In the genomic region with DNA sequence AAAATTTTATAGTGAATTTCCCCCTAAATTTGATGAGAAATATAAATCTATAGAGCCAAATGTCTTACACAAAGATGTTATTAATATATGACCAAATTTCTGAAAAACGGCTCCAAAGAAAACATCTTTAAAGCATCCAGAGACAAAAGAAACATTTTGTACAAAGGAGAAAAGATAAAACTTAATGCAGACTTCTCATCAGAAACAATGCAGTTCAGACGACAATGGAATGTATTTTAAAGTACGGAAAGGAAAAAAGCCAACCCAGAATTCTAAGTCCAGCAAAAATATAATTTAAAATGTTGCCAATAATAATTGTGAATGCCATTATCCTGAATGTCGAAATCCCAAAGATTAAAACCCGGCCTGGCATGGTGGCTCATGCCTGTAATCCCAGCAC, we compare ENCODE assay signal across 37 cellular contexts.
DNase-seq lines count a peak whose midpoint lies in the region; ATAC-seq, FAIRE-seq and TF ChIP-seq lines count a peak whose summit lies in the region.
"Had no signal": no experiment of that assay in that cellular context is flagged by ENCODE, and none has a peak within 500 bp of the region (broad histone marks: within the 10 kb centered on the region; RNA-seq: fewer than 3 reads in every experiment).

No MANE protein-coding gene starts in this region.

- no peaks in the 10 kb centered on the region for H4K20me1 ChIP-seq in HepG2 (ENCODE audit: insufficient read depth, low read length)
- no peaks in the 10 kb centered on the region for H4K20me1 ChIP-seq in K562 (replicated peaks; ENCODE audit: control insufficient read depth, insufficient read depth, low read length)
- H4K20me1 ChIP-seq: BLaER1; BLaER1 treated with 17β-estradiol and CSF1 and Interleukin-3, amounts not matched to agents 10 nM and 100 nM had no signal

- H3K27ac Mint-ChIP-seq in WTC11 = no peak overlapping the region
- H3K27ac Mint-ChIP-seq: B cell; CD14-positive monocyte; CD4-positive, alpha-beta memory T cell; CD4-positive, alpha-beta T cell; CD4-positive, CD25-positive, alpha-beta regulatory T cell; CD8-positive, alpha-beta memory T cell; CD8-positive, alpha-beta T cell had no signal

- H3K27me3 ChIP-seq in HepG2 (ENCODE audit: control insufficient read depth in 1 of 2, insufficient read depth in 2 of 2, low read length in 2 of 2) (no peaks in the 10 kb centered on the region; a peak in 1 of 5 replicates), right lobe of liver (no peaks in the 10 kb centered on the region), K562 (ENCODE audit: control insufficient read depth in 2 of 2, insufficient read depth in 2 of 2, low read length in 2 of 2) (peaks cover 10 to 22% of the 10 kb centered on the region in 2 experiments; a peak in 4 of 5 replicates)
- H3K27me3 ChIP-seq: BE2C; BLaER1; BLaER1 treated with 17β-estradiol and CSF1 and Interleukin-3, amounts not matched to agents 10 nM and 100 nM had no signal

- no peak for TF ChIP-seq CTCF in HepG2 (CRISPR knock-in tag; IDR thresholded peaks at IDR 0.05)
- TF ChIP-seq CTCF in right lobe of liver (IDR thresholded peaks at IDR 0.05) = no peak
- no peak for TF ChIP-seq CTCF in HEK293 (tag by site-specific recombination; IDR thresholded peaks at IDR 0.05)
- no peak for TF ChIP-seq CTCF in WTC11 (IDR thresholded peaks at IDR 0.05)
- no peak for TF ChIP-seq CTCF in K562 (IDR thresholded peaks at IDR 0.05 in 2 of 3, conservative IDR thresholded peaks at IDR 0.05 in 1 of 3; ENCODE audit: insufficient read depth in 2 of 3, low read depth in 1 of 3, low read length in 3 of 3)

- in situ Hi-C loops in HepG2 (cut with HindIII; ENCODE audit: extremely low pct_ligation_motif_present, low pct_unique_long_range_greater_than_20kb) = no loop called here
- in situ Hi-C loops in K562 (cut with MboI) = no loop called here

- H3K4me1 ChIP-seq in HepG2 (ENCODE audit: insufficient read depth, low read length) (no peaks in the 10 kb centered on the region), right lobe of liver (no peaks in the 10 kb centered on the region), HEK293 (ENCODE audit: control insufficient read depth, insufficient read depth, low read length) (no peaks in the 10 kb centered on the region), K562 (replicated peaks in 1 of 2; ENCODE audit: control insufficient read depth in 2 of 2, insufficient read depth in 2 of 2, low read length in 2 of 2) (no peaks in the 10 kb centered on the region)
- H3K4me1 ChIP-seq: A549; BE2C; BLaER1; BLaER1 treated with 17β-estradiol and CSF1 and Interleukin-3, amounts not matched to agents 10 nM and 100 nM; Caco-2 had no signal

- TF ChIP-seq EP300 in HepG2 (IDR thresholded peaks at IDR 0.05; ENCODE audit: low read depth in 2 of 2, low read length in 2 of 2) (no peak), HepG2 (CRISPR knock-in tag; IDR thresholded peaks at IDR 0.05; ENCODE audit: borderline replicate concordance) (no peak), K562 (IDR thresholded peaks at IDR 0.05; ENCODE audit: low read length) (no peak)

- no peak for DNase-seq in HepG2 (ENCODE audit: low spot score)
- DNase-seq in right lobe of liver = no peak
- no peak for DNase-seq in WTC11 (ENCODE audit: low spot score)
- no peak for DNase-seq in K562 (ENCODE audit: extremely low read depth in 1 of 4, low spot score in 3 of 4)
- DNase-seq in GM03348 (ENCODE audit: low spot score) = no peak
- DNase-seq in urothelium cell line (ENCODE audit: low spot score) = no peak
- no peak for DNase-seq in NCI-H2196 (lab: John Stamatoyannopoulos, UW; ENCODE audit: unreplicated experiment)
- DNase-seq: 8988T; ACHN; AML-193; BE2C; C1 segment of cervical spinal cord; Caco-2; Calu3; CD4-positive, alpha-beta memory T cell; CD4-positive, alpha-beta T cell; CD4-positive, CD25-positive, alpha-beta regulatory T cell; CD8-positive, alpha-beta memory T cell; CD8-positive, alpha-beta T cell; COR-L47; DMS 273 treated with DMSO at 0.1 percent for 48 hours; DMS153; DMS53; DMS79; DMS79 treated with DMSO at 0.1 percent for 48 hours; DND-41; EL had no signal

- ATAC-seq in HepG2 (no peak), right lobe of liver (no peak), WTC11 (no peak), K562 (no peak)
- ATAC-seq: A549; CD8-positive, alpha-beta T cell had no signal

- BruUV-seq in HepG2 (replicated peaks; lab: Mats Ljungman, UMichigan) (no TSS peak), K562 (replicated peaks; lab: Mats Ljungman, UMichigan) (no TSS peak)

- H3K27ac ChIP-seq in HepG2 (ENCODE audit: extremely low read length, insufficient read depth, low read length) (no peak overlapping the region), right lobe of liver (no peak overlapping the region), HEK293 (ENCODE audit: extremely low read depth, low read depth, low read length) (no peak overlapping the region), K562 (ENCODE audit: extremely low read depth, low read depth, low read length) (no peak overlapping the region)
- H3K27ac ChIP-seq: 22Rv1; A549; BLaER1; BLaER1 treated with 17β-estradiol and CSF1 and Interleukin-3, amounts not matched to agents 10 nM and 100 nM; C4-2B had no signal

- TF ChIP-seq POLR2A in HepG2 (IDR thresholded peaks at IDR 0.05; ENCODE audit: insufficient read depth in 1 of 2, low read depth in 2 of 2, low read length in 2 of 2) (no peak), right lobe of liver (IDR thresholded peaks at IDR 0.05) (no peak), K562 (conservative IDR thresholded peaks at IDR 0.05) (no peak)

- no peaks in the 10 kb centered on the region for H3K4me1 Mint-ChIP-seq in WTC11
- H3K4me1 Mint-ChIP-seq: B cell; CD14-positive monocyte; CD4-positive, alpha-beta memory T cell; CD4-positive, CD25-positive, alpha-beta regulatory T cell; CD8-positive, alpha-beta memory T cell had no signal

- no peak overlapping the region for H3K9ac ChIP-seq in HepG2 (ENCODE audit: insufficient read depth, low read depth, low read length)
- H3K9ac ChIP-seq in K562 (ENCODE audit: insufficient read depth in 1 of 2, low read depth in 2 of 2, low read length in 2 of 2) = no peak overlapping the region
- H3K9ac ChIP-seq: BLaER1; BLaER1 treated with 17β-estradiol and CSF1 and Interleukin-3, amounts not matched to agents 10 nM and 100 nM had no signal

- no peak overlapping the region for H3K4me2 ChIP-seq in HepG2 (ENCODE audit: low read depth, low read length)
- no peak overlapping the region for H3K4me2 ChIP-seq in K562 (ENCODE audit: insufficient read depth, low read length)
- H3K4me2 ChIP-seq: A549; BLaER1; BLaER1 treated with 17β-estradiol and CSF1 and Interleukin-3, amounts not matched to agents 10 nM and 100 nM had no signal

- H3K36me3 ChIP-seq in HepG2 (replicated peaks in 1 of 2; ENCODE audit: control insufficient read depth in 1 of 2, insufficient read depth in 2 of 2, low read length in 2 of 2) (no peaks in the 10 kb centered on the region), right lobe of liver (no peaks in the 10 kb centered on the region), HEK293 (ENCODE audit: control insufficient read depth in 2 of 2, insufficient read depth in 1 of 2, low read length in 2 of 2) (no peaks in the 10 kb centered on the region), K562 (ENCODE audit: control insufficient read depth, insufficient read depth, low read length) (no peaks in the 10 kb centered on the region)
- H3K36me3 ChIP-seq: BE2C; BLaER1; BLaER1 treated with 17β-estradiol and CSF1 and Interleukin-3, amounts not matched to agents 10 nM and 100 nM had no signal

- no peaks in the 10 kb centered on the region for H3K27me3 Mint-ChIP-seq in WTC11 (ENCODE audit: low read depth)

- no peaks in the 10 kb centered on the region for H3K9me1 ChIP-seq in K562 (ENCODE audit: control insufficient read depth, insufficient read depth, low read length)

- WGBS in HepG2 (ENCODE audit: low lambda C conversion rate) = 62% methylated on average over 5 of the region's 5 CpGs
- WGBS in right lobe of liver (ENCODE audit: insufficient coverage, low coverage, low lambda C conversion rate, missing lambda C conversion rate) = 93% methylated on average over 5 of the region's 5 CpGs
- WGBS in K562 (ENCODE audit: insufficient coverage, low coverage, missing lambda C conversion rate) = 0% methylated on average over 5 of the region's 5 CpGs

- intact Hi-C loops in HepG2 (cut with micrococcal nuclease; ENCODE audit: unreplicated experiment) = no loop called here
- intact Hi-C loops in right lobe of liver (cut with DNase I) = no loop called here
- intact Hi-C loops in K562 (cut with micrococcal nuclease) = no loop called here

- TF ChIP-seq RAD21 in HepG2 (CRISPR knock-in tag; IDR thresholded peaks at IDR 0.05) = no peak
- TF ChIP-seq RAD21 in K562 (CRISPR knock-in tag; conservative IDR thresholded peaks at IDR 0.05 in 1 of 2, IDR thresholded peaks at IDR 0.05 in 1 of 2) = no peak

- CTCF ChIA-PET in HepG2 (lab: Yijun Ruan, JAX; ENCODE audit: low intra/inter-chr PET ratio, low total read pairs) = no interaction called here
- CTCF ChIA-PET in HEK293 (lab: Yijun Ruan, JAX) = interaction anchor here (1.8 kb wide), 1 partner anchor 9 kb away, joined by 11 read pairs; no protein-coding TSS in a partner anchor
- CTCF ChIA-PET in WTC11 (lab: Charles Lee) = no interaction called here
- CTCF ChIA-PET in K562 (lab: Yijun Ruan, JAX; ENCODE audit: low intra/inter-chr PET ratio) = no interaction called here

- H2AFZ ChIP-seq in HepG2 (ENCODE audit: low read length) = no peak overlapping the region
- no peak overlapping the region for H2AFZ ChIP-seq in K562 (ENCODE audit: low read depth, low read length)

- H3K9me3 ChIP-seq in HepG2 (ENCODE audit: low read length) (no peaks in the 10 kb centered on the region), right lobe of liver (no peaks in the 10 kb centered on the region), HEK293 (ENCODE audit: control insufficient read depth, insufficient read depth, low read depth, low read length) (no peaks in the 10 kb centered on the region), K562 (replicated peaks; ENCODE audit: control insufficient read depth, insufficient read depth, low read depth, low read length) (no peaks in the 10 kb centered on the region)
- H3K9me3 ChIP-seq: BE2C, BLaER1 had no signal

- H3K4me3 ChIP-seq in HepG2 (replicated peaks in 1 of 3; ENCODE audit: insufficient read depth in 1 of 3, low read depth in 2 of 3, low read length in 3 of 3) (no peak overlapping the region), right lobe of liver (no peak overlapping the region), HEK293 (ENCODE audit: low read depth, low read length) (no peak overlapping the region), K562 (no peak overlapping the region)
- H3K4me3 ChIP-seq: A549; BLaER1; BLaER1 treated with 17β-estradiol and CSF1 and Interleukin-3, amounts not matched to agents 10 nM and 100 nM had no signal

- H3K36me3 Mint-ChIP-seq in WTC11 = no peaks in the 10 kb centered on the region
- H3K36me3 Mint-ChIP-seq: CD14-positive monocyte; CD4-positive, alpha-beta memory T cell; CD8-positive, alpha-beta T cell had no signal

- POLR2A ChIA-PET in HepG2 (lab: Yijun Ruan, JAX) = no interaction called here
- POLR2A ChIA-PET in HEK293 (lab: Yijun Ruan, JAX) = no interaction called here
- POLR2A ChIA-PET in WTC11 (lab: Charles Lee) = no interaction called here
- POLR2A ChIA-PET in K562 (lab: Yijun Ruan, JAX) = interaction anchor here (1.2 kb wide), 1 partner anchor 172 kb away, joined by 3 read pairs; no protein-coding TSS in a partner anchor

- H3K9me3 Mint-ChIP-seq in WTC11 = peaks cover 10% of the 10 kb centered on the region

- H3K79me2 ChIP-seq in HepG2 (ENCODE audit: insufficient read depth, low read length) (no peaks in the 10 kb centered on the region), K562 (ENCODE audit: control insufficient read depth, insufficient read depth, low read length) (no peaks in the 10 kb centered on the region)

- no peak for FAIRE-seq in HepG2 (lab: Jason Lieb, UNC)
- no peak for FAIRE-seq in K562 (lab: Jason Lieb, UNC)
- FAIRE-seq in urothelium cell line (lab: Jason Lieb, UNC) = no peak
- FAIRE-seq: A204.1, A549, D721Med had no signal

- no peak overlapping the region for H3K4me3 Mint-ChIP-seq in WTC11
- H3K4me3 Mint-ChIP-seq: B cell; CD14-positive monocyte; CD4-positive, alpha-beta memory T cell; CD4-positive, alpha-beta T cell; CD4-positive, CD25-positive, alpha-beta regulatory T cell; CD8-positive, alpha-beta memory T cell; CD8-positive, alpha-beta T cell had no signal
